ENCODE assay signal across 13 cellular contexts in the genomic region with DNA sequence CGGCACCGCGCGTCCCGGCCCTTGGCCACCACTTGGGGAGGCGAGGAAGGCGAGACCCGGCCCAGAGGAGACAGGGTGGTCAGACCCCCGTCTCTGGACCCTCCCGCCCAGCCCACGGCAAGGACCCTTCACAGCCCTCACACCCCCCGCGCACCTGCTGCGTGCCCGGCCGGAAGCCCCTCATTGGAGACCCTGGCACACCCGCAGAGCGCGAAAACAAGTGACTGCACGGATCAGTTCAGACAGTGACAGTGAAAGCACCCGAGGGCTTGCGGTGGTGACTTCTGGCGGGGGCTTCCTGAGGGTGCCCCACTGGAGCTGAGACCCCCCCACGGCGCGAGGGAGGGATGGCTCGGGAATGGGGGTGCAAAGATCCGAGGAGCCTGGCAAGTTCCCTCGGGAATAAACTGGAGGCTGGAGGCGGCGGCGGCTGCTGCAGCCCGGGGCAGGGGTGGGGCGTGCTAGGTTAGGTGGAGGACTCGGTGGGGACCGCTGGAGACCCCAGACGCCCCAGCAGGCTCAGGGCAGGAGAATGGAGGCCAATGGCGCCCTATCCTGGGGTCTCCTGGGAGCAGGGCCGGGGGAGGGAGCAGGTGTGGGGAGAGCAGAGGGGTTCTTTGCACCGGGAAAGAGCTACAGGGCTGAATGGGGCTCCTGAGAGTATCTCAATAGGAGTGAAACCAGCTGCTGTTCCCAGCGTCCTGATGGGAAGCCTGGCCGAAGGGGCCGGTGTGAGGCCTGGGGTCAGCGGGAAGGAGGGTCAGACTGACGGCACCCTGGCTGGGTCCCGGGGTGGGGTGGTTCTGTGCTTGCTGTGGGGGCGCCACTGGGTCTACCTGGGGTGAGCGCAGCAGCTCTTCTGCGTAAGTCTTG. TPM values are rescaled to one million over a fixed set of nuclear protein-coding genes. Genes with fewer than 3 reads are reported as not detected.
DNase-seq lines count a peak whose midpoint lies in the region; ATAC-seq and TF ChIP-seq lines count a peak whose summit lies in the region.
"Had no signal": no experiment of that assay in that cellular context is flagged by ENCODE, and none has a peak within 500 bp of the region (broad histone marks: within the 10 kb centered on the region; RNA-seq: fewer than 3 reads in every experiment).

No MANE protein-coding gene starts in this region.

- H3K36me3 ChIP-seq in mucosa of descending colon (ENCODE audit: low read depth) = no peaks in the 10 kb centered on the region
- H3K36me3 ChIP-seq: Peyer's patch had no signal

- no peak for ATAC-seq in stimulated activated memory B cell treated with anti-CD40 and anti-IgM and Interleukin-4, amounts not matched to agents 10 μg/mL and 1 μg/mL and 100 μg/mL, for 72 hours
- ATAC-seq in GM21619 (IDR thresholded peaks at IDR 0.05; ENCODE audit: unreplicated experiment) = no peak
- no peak for ATAC-seq in mucosa of descending colon
- ATAC-seq: stimulated activated naive CD8-positive, alpha-beta T cell treated with anti-CD3 and anti-CD28 coated beads, Interleukin-15, Interleukin-2, amounts not matched to agents 100 U/mL and 50 U/mL, for 24 hours had no signal

- H3K4me1 ChIP-seq in mucosa of descending colon (ENCODE audit: low read depth) = peaks cover 2% of the 10 kb centered on the region

- H3K4me3 ChIP-seq in coronary artery (peak overlapping the region; percentile 57), mucosa of descending colon (no peak overlapping the region)
- H3K4me3 ChIP-seq: Peyer's patch had no signal

- POLR2A ChIA-PET in activated CD4-positive, alpha-beta T cell treated with anti-CD3 and anti-CD28 coated beads, Interleukin-2, amount 10 ng/mL, durations not matched to agents 7 days and 5 days (lab: Charles Lee) = interaction anchor here (0.6 to 0.8 kb wide), 2 partner anchors 82 to 999 kb away, joined by 3 to 4 read pairs; partner anchors contain the start of genes CHTF18 and RPUSD1

- H3K9me3 ChIP-seq in mucosa of descending colon = no peaks in the 10 kb centered on the region
- H3K9me3 ChIP-seq: Peyer's patch had no signal

- peaks cover 51% of the 10 kb centered on the region for H3K27me3 Mint-ChIP-seq in activated CD4-positive, alpha-beta T cell treated with anti-CD3 and anti-CD28 coated beads, Interleukin-2, amount 10 ng/mL, durations not matched to agents 7 days and 5 days
- H3K27me3 Mint-ChIP-seq in stimulated activated memory B cell treated with anti-CD40 and anti-IgM and Interleukin-4, amounts not matched to agents 10 μg/mL and 1 μg/mL and 100 μg/mL, for 72 hours = peaks cover 90% of the 10 kb centered on the region

- no peaks in the 10 kb centered on the region for H3K9me3 Mint-ChIP-seq in activated CD4-positive, alpha-beta T cell treated with anti-CD3 and anti-CD28 coated beads, Interleukin-2, amount 10 ng/mL, durations not matched to agents 7 days and 5 days
- H3K9me3 Mint-ChIP-seq in stimulated activated memory B cell treated with anti-CD40 and anti-IgM and Interleukin-4, amounts not matched to agents 10 μg/mL and 1 μg/mL and 100 μg/mL, for 72 hours = no peaks in the 10 kb centered on the region

- intact Hi-C loops in mucosa of descending colon (cut with DNase I, micrococcal nuclease) = no loop called here

- TF ChIP-seq CTCF in coronary artery (IDR thresholded peaks at IDR 0.05) (no peak), mucosa of descending colon (IDR thresholded peaks at IDR 0.05) (no peak)

- CTCF ChIA-PET in activated CD4-positive, alpha-beta T cell treated with anti-CD3 and anti-CD28 coated beads, Interleukin-2, amount 10 ng/mL, durations not matched to agents 7 days and 5 days (lab: Charles Lee) = no interaction called here

- DNase-seq in activated CD4-positive, alpha-beta T cell treated with anti-CD3 and anti-CD28 coated beads, Interleukin-2, amount 10 ng/mL, durations not matched to agents 7 days and 5 days = no peak
- DNase-seq in activated CD4-positive, alpha-beta T cell treated with anti-CD3 and anti-CD28 coated beads, Interleukin-2, amount 50 U/mL, for 48 hours = no peak
- DNase-seq in NCI-H1092 treated with DMSO at 0.1 percent for 48 hours (lab: John Stamatoyannopoulos, UW) = peak; percentile 62
- DNase-seq in coronary artery (ENCODE audit: low spot score) = no peak
- DNase-seq in activated T-cell treated with anti-CD3 and anti-CD28 coated beads, Interleukin-2, amount 50 U/mL, for 1 hour = no peak
- DNase-seq in mucosa of descending colon = no peak
- DNase-seq: activated T-cell treated with anti-CD3 and anti-CD28 coated beads, Interleukin-2, amount 50 U/mL, for 48 hours; AML-193; left colon; Peyer's patch; stimulated activated naive CD8-positive, alpha-beta T cell treated with anti-CD3 and anti-CD28 coated beads, Interleukin-15, Interleukin-2, amounts not matched to agents 100 U/mL and 50 U/mL, for 24 hours had no signal

- peaks cover 2% of the 10 kb centered on the region for H3K4me1 Mint-ChIP-seq in activated CD4-positive, alpha-beta T cell treated with anti-CD3 and anti-CD28 coated beads, Interleukin-2, amount 10 ng/mL, durations not matched to agents 7 days and 5 days
- peaks cover 12% of the 10 kb centered on the region for H3K4me1 Mint-ChIP-seq in stimulated activated memory B cell treated with anti-CD40 and anti-IgM and Interleukin-4, amounts not matched to agents 10 μg/mL and 1 μg/mL and 100 μg/mL, for 72 hours

- H3K36me3 Mint-ChIP-seq in activated CD4-positive, alpha-beta T cell treated with anti-CD3 and anti-CD28 coated beads, Interleukin-2, amount 10 ng/mL, durations not matched to agents 7 days and 5 days (ENCODE audit: low read depth) = no peaks in the 10 kb centered on the region
- no peaks in the 10 kb centered on the region for H3K36me3 Mint-ChIP-seq in stimulated activated memory B cell treated with anti-CD40 and anti-IgM and Interleukin-4, amounts not matched to agents 10 μg/mL and 1 μg/mL and 100 μg/mL, for 72 hours

- no peak overlapping the region for H3K27ac ChIP-seq in coronary artery
- H3K27ac ChIP-seq: Peyer's patch had no signal

- H3K27ac Mint-ChIP-seq in activated CD4-positive, alpha-beta T cell treated with anti-CD3 and anti-CD28 coated beads, Interleukin-2, amount 10 ng/mL, durations not matched to agents 7 days and 5 days = peak overlapping the region; percentile 31
- H3K27ac Mint-ChIP-seq in stimulated activated memory B cell treated with anti-CD40 and anti-IgM and Interleukin-4, amounts not matched to agents 10 μg/mL and 1 μg/mL and 100 μg/mL, for 72 hours = no peak overlapping the region

- no peak overlapping the region for H3K4me3 Mint-ChIP-seq in activated CD4-positive, alpha-beta T cell treated with anti-CD3 and anti-CD28 coated beads, Interleukin-2, amount 10 ng/mL, durations not matched to agents 7 days and 5 days
- H3K4me3 Mint-ChIP-seq in stimulated activated memory B cell treated with anti-CD40 and anti-IgM and Interleukin-4, amounts not matched to agents 10 μg/mL and 1 μg/mL and 100 μg/mL, for 72 hours = peak overlapping the region; percentile 9

RNA-seq across cellular contexts. Expression of gene FBXL16, which starts 0.8 kb away (rescaled TPM):
- 10 to 100 TPM; 12.7 to 14.3 TPM for total RNA-seq in activated CD4-positive, alpha-beta T cell treated with anti-CD3 and anti-CD28 coated beads, Interleukin-2, amount 10 ng/mL, durations not matched to agents 7 days and 5 days
- 1 to 10 TPM; 1.3 to 2.2 (median 2.1) TPM for total RNA-seq in mucosa of descending colon

RNA-seq across cellular contexts. Expression of gene METRN, which starts 8.5 kb away (rescaled TPM):
- 1 to 10 TPM; 2.5 to 3.0 TPM for total RNA-seq in activated CD4-positive, alpha-beta T cell treated with anti-CD3 and anti-CD28 coated beads, Interleukin-2, amount 10 ng/mL, durations not matched to agents 7 days and 5 days
- 10 to 100 TPM; 15.8 to 34.5 (median 22.0) TPM for total RNA-seq in mucosa of descending colon

RNA-seq across cellular contexts. Expression of gene ANTKMT, which starts 14.5 kb away (rescaled TPM):
- 1 to 10 TPM; 5.5 to 8.7 TPM for total RNA-seq in activated CD4-positive, alpha-beta T cell treated with anti-CD3 and anti-CD28 coated beads, Interleukin-2, amount 10 ng/mL, durations not matched to agents 7 days and 5 days
- total RNA-seq in mucosa of descending colon = 10 to 100 TPM; 36.2 to 39.9 (median 39.8) TPM

RNA-seq across cellular contexts. Expression of gene WDR24, which starts 16.2 kb away (rescaled TPM):
- 10 to 100 TPM; 19.3 to 20.0 TPM for total RNA-seq in activated CD4-positive, alpha-beta T cell treated with anti-CD3 and anti-CD28 coated beads, Interleukin-2, amount 10 ng/mL, durations not matched to agents 7 days and 5 days
- total RNA-seq in mucosa of descending colon = 10 to 100 TPM in 2 of 3 donors, 1 to 10 TPM in 1; 9.2 to 13.4 (median 10.5) TPM

RNA-seq across cellular contexts. Expression of gene CCDC78, which starts 19.8 kb away (rescaled TPM):
- 1 to 10 TPM; 1.6 to 2.3 TPM for total RNA-seq in activated CD4-positive, alpha-beta T cell treated with anti-CD3 and anti-CD28 coated beads, Interleukin-2, amount 10 ng/mL, durations not matched to agents 7 days and 5 days
- total RNA-seq in mucosa of descending colon = under 1 TPM; 0.47 to 0.96 (median 0.80) TPM

Comparison
In these comparisons a context has a peak if more than half of its experiments do, and no peak if none do; other contexts are left out.
1. RNA of gene FBXL16, which starts 0.8 kb away (total RNA-seq): 12.7 to 14.3 TPM in activated CD4-positive, alpha-beta T cell treated with anti-CD3 and anti-CD28 coated beads, Interleukin-2, amount 10 ng/mL, durations not matched to agents 7 days and 5 days; 1.3 to 2.2 TPM in mucosa of descending colon; every median in the first group is over 4 times any median in the second.
2. RNA of gene METRN, which starts 8.5 kb away (total RNA-seq): 15.8 to 34.5 TPM in mucosa of descending colon; 2.5 to 3.0 TPM in activated CD4-positive, alpha-beta T cell treated with anti-CD3 and anti-CD28 coated beads, Interleukin-2, amount 10 ng/mL, durations not matched to agents 7 days and 5 days; every median in the first group is over 4 times any median in the second.